Comparison of ENCODE assay signal across 8 cellular contexts in genomic region chr20:59006167-59006863, GRCh38. TPM values are rescaled to one million over a fixed set of nuclear protein-coding genes. Genes with fewer than 3 reads are reported as not detected.
DNase-seq lines count a peak whose midpoint lies in the region; ATAC-seq and TF ChIP-seq lines count a peak whose summit lies in the region.

No MANE protein-coding gene starts in this region.

- TF ChIP-seq CTCF in GM10266 (IDR thresholded peaks at IDR 0.05; ENCODE audit: control insufficient read depth, insufficient read depth, low read depth, missing control alignments) (no peak), RWPE2 (IDR thresholded peaks at IDR 0.05; ENCODE audit: poor library complexity, severe bottlenecking) (peak; percentile 19), omental fat pad (IDR thresholded peaks at IDR 0.05) (no peak)

- peak overlapping the region; percentile 73 for H3K4me3 ChIP-seq in RWPE2 (ENCODE audit: severe bottlenecking)

- H3K9me3 ChIP-seq in RWPE2 (ENCODE audit: severe bottlenecking), result no peaks in the 10 kb centered on the region

- peaks cover 15% of the 10 kb centered on the region for H3K4me1 ChIP-seq in RWPE2 (ENCODE audit: insufficient read depth, poor library complexity, severe bottlenecking)

- no peaks in the 10 kb centered on the region for H3K27me3 ChIP-seq in RWPE2 (ENCODE audit: insufficient read depth, poor library complexity, severe bottlenecking)

- DNase-seq in GM10266 (ENCODE audit: extremely low spot score), result peak; percentile 44
- peak; percentile 84 for DNase-seq in RWPE2 (ENCODE audit: low spot score)
- DNase-seq in fibroblast of gingiva (ENCODE audit: low read depth), result peak; percentile 10
- no peak for DNase-seq in omental fat pad (ENCODE audit: low spot score)
- DNase-seq in stimulated activated CD4-positive, alpha-beta T cell treated with anti-CD3 and anti-CD28 coated beads, Interleukin-4, amount 100 ng/mL, for 4 hours, result no peak
- no peak for DNase-seq in stimulated activated naive CD4-positive, alpha-beta T cell treated with Interleukin-2 at 50 U/mL for 16 hours (lab: John Stamatoyannopoulos, UW)

- ATAC-seq in RWPE2 (ENCODE audit: low read depth) (peak; percentile 17), omental fat pad (ENCODE audit: low FRiP score) (peak; percentile 13), HG03439 (IDR thresholded peaks at IDR 0.05; ENCODE audit: unreplicated experiment) (no peak), HG03280 (IDR thresholded peaks at IDR 0.05; ENCODE audit: unreplicated experiment) (no peak)

- peaks cover 39% of the 10 kb centered on the region for H3K36me3 ChIP-seq in RWPE2 (ENCODE audit: low read depth)

- H3K27ac ChIP-seq in RWPE2 (ENCODE audit: poor library complexity, severe bottlenecking), result peak overlapping the region; percentile 66

RNA-seq across cellular contexts. Expression of gene CTSZ, which starts 0.7 kb away (rescaled TPM):
- total RNA-seq in omental fat pad, result 100 to 1,000 TPM; 165 to 410 (median 217) TPM

RNA-seq across cellular contexts. Expression of gene TUBB1, which starts 12.9 kb away (rescaled TPM):
- total RNA-seq in omental fat pad, result under 1 TPM; 0.19 to 0.56 (median 0.36) TPM

RNA-seq across cellular contexts. Expression of gene NELFCD, which starts 25.3 kb away (rescaled TPM):
- total RNA-seq in omental fat pad, result 10 to 100 TPM; 44.7 to 63.5 (median 53.4) TPM

RNA-seq across cellular contexts. Expression of gene ATP5F1E, which starts 25.8 kb away (rescaled TPM):
- 10 to 100 TPM; 33.4 to 46.4 (median 37.5) TPM for total RNA-seq in omental fat pad

RNA-seq across cellular contexts. Expression of gene PRELID3B, which starts 36.3 kb away (rescaled TPM):
- 10 to 100 TPM; 33.1 to 71.1 (median 51.2) TPM for total RNA-seq in omental fat pad

Comparison
In these comparisons a context has a peak if more than half of its experiments do, and no peak if none do; other contexts are left out.
1. DNase-seq: peak in GM10266 (single experiment), RWPE2 (single experiment) and fibroblast of gingiva (single experiment); none in omental fat pad (single experiment), stimulated activated CD4-positive, alpha-beta T cell treated with anti-CD3 and anti-CD28 coated beads, Interleukin-4, amount 100 ng/mL, for 4 hours (0 of 2) and stimulated activated naive CD4-positive, alpha-beta T cell treated with Interleukin-2 at 50 U/mL for 16 hours (single experiment).
2. ATAC-seq: peak in RWPE2 (single experiment) and omental fat pad (single experiment); none in HG03439 (single experiment) and HG03280 (single experiment).